ENCODE assay signal across 8 cellular contexts in genomic region chr6:26473429-26473757, GRCh38. TPM values are rescaled to one million over a fixed set of nuclear protein-coding genes. Genes with fewer than 3 reads are reported as not detected.
DNase-seq lines count a peak whose midpoint lies in the region; TF ChIP-seq lines count a peak whose summit lies in the region.

No MANE protein-coding gene starts in this region.

- intact Hi-C loops in colonic mucosa (cut with DNase I), result no loop called here

- H3K27ac ChIP-seq in BLaER1, result peak overlapping the region; percentile 90
- peak overlapping the region; percentile 94 for H3K27ac ChIP-seq in colonic mucosa

- no peaks in the 10 kb centered on the region for H3K27me3 ChIP-seq in BLaER1
- H3K27me3 ChIP-seq in MG63, result no peaks in the 10 kb centered on the region
- no peaks in the 10 kb centered on the region for H3K27me3 ChIP-seq in colonic mucosa

- H4K20me1 ChIP-seq in BLaER1, result no peaks in the 10 kb centered on the region

- peaks cover 20% of the 10 kb centered on the region for H3K36me3 Mint-ChIP-seq in neural crest cell (ENCODE audit: low read depth)

- peak overlapping the region; percentile 86 for H3K4me3 Mint-ChIP-seq in neural crest cell

- H3K27ac Mint-ChIP-seq in neural crest cell (ENCODE audit: unreplicated experiment), result peak overlapping the region; percentile 93

- H3K4me3 ChIP-seq in BLaER1, result peak overlapping the region; percentile 64
- H3K4me3 ChIP-seq in MG63, result peak overlapping the region; percentile 63
- H3K4me3 ChIP-seq in colonic mucosa, result peak overlapping the region; percentile 27

- H3K4me2 ChIP-seq in BLaER1, result peak overlapping the region; percentile 93

- H3K9me3 Mint-ChIP-seq in neural crest cell, result no peaks in the 10 kb centered on the region

- H3K4me1 ChIP-seq in BLaER1 (peaks cover 27% of the 10 kb centered on the region), colonic mucosa (peaks cover 7% of the 10 kb centered on the region)

- DNase-seq in MG63, result no peak
- no peak for DNase-seq in colonic mucosa
- DNase-seq in neural crest cell (ENCODE audit: low read depth, low spot score), result no peak
- no peak for DNase-seq in NCI-H748 treated with DMSO at 0.1 percent for 48 hours (lab: John Stamatoyannopoulos, UW)
- DNase-seq in dedifferentiated amniotic fluid mesenchymal stem cell (ENCODE audit: extremely low spot score), result no peak
- DNase-seq in NCI-H526 treated with DMSO at 0.1 percent for 48 hours (lab: John Stamatoyannopoulos, UW), result no peak
- no peak for DNase-seq in NCI-H1436 (lab: John Stamatoyannopoulos, UW)

- H3K27me3 Mint-ChIP-seq in neural crest cell (ENCODE audit: low read depth), result no peaks in the 10 kb centered on the region

- H3K36me3 ChIP-seq in BLaER1, result peaks cover 40% of the 10 kb centered on the region
- H3K36me3 ChIP-seq in MG63, result peaks cover 6% of the 10 kb centered on the region
- no peaks in the 10 kb centered on the region for H3K36me3 ChIP-seq in colonic mucosa

- H3K4me1 Mint-ChIP-seq in neural crest cell, result peaks cover 33% of the 10 kb centered on the region

- peak overlapping the region; percentile 78 for H3K9ac ChIP-seq in BLaER1
- H3K9ac ChIP-seq in colonic mucosa (ENCODE audit: low read depth in 2 of 2, low read length in 2 of 2), result peak overlapping the region; percentile 45 to 79

- TF ChIP-seq CTCF in colonic mucosa (IDR thresholded peaks at IDR 0.05) (no peak), neural crest cell (conservative IDR thresholded peaks at IDR 0.05) (no peak)

- H3K9me3 ChIP-seq in BLaER1 (peaks cover 30% of the 10 kb centered on the region), MG63 (no peaks in the 10 kb centered on the region), colonic mucosa (no peaks in the 10 kb centered on the region)

RNA-seq across cellular contexts. Expression of gene BTN2A1, which starts 15.6 kb away (rescaled TPM):
- total RNA-seq in MG63 (2014; rRNA removed; shearing (Covaris generic); ENCODE audit: low replicate concordance), result 2.9 and 6.6 TPM in 2 replicates
- total RNA-seq in colonic mucosa (10 to 100 TPM; 17.8 to 27.8 TPM), neural crest cell (25.2 and 25.8 TPM in 2 replicates)

RNA-seq across cellular contexts. Expression of gene BTN1A1, which starts 26.7 kb away (rescaled TPM):
- total RNA-seq in MG63 (2014; rRNA removed; shearing (Covaris generic); ENCODE audit: low replicate concordance), result not detected in 2 replicates
- not detected for total RNA-seq in colonic mucosa
- not detected in 2 replicates for total RNA-seq in neural crest cell

RNA-seq across cellular contexts. Expression of gene BTN3A3, which starts 33.1 kb away (rescaled TPM):
- total RNA-seq in MG63 (2014; rRNA removed; shearing (Covaris generic); ENCODE audit: low replicate concordance), result 7.5 and 16.1 TPM in 2 replicates
- total RNA-seq in colonic mucosa (10 to 100 TPM; 14.9 to 20.9 TPM), neural crest cell (4.2 and 5.1 TPM in 2 replicates)
